ENCODE assay signal across 1 cellular context in the genomic region with DNA sequence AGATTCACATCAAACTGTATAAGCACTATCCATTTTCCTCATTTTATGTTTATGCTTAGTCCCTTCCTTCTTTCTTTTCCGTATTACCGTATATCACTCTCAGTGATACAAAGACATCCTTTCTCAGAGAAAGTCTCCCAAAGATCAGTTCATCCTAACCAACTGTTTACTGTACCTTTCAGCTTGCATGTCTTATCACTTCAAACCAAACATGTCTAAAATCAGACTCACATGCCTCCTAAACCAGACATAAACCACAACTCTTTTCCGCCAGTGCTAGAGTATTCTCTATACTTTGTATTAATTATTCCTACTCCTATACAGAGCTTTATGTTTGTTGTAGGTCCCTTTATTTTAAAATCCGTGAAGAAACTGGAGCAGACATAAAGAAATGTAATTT.
TF ChIP-seq lines count a peak whose summit lies in the region.

No MANE protein-coding gene starts in this region.

TF ChIP-seq in IMR-90, 13 proteins besides CTCF, POLR2A, EP300 and RAD21:
- TF ChIP-seq, protein P1, sequence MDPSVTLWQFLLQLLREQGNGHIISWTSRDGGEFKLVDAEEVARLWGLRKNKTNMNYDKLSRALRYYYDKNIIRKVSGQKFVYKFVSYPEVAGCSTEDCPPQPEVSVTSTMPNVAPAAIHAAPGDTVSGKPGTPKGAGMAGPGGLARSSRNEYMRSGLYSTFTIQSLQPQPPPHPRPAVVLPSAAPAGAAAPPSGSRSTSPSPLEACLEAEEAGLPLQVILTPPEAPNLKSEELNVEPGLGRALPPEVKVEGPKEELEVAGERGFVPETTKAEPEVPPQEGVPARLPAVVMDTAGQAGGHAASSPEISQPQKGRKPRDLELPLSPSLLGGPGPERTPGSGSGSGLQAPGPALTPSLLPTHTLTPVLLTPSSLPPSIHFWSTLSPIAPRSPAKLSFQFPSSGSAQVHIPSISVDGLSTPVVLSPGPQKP (IDR thresholded peaks at IDR 0.05; ENCODE audit: borderline replicate concordance, low read depth, low read length) = no peak
- TF ChIP-seq NFE2L2 (IDR thresholded peaks at IDR 0.05; ENCODE audit: low read depth, low read length) = no peak
- TF ChIP-seq, protein P2, sequence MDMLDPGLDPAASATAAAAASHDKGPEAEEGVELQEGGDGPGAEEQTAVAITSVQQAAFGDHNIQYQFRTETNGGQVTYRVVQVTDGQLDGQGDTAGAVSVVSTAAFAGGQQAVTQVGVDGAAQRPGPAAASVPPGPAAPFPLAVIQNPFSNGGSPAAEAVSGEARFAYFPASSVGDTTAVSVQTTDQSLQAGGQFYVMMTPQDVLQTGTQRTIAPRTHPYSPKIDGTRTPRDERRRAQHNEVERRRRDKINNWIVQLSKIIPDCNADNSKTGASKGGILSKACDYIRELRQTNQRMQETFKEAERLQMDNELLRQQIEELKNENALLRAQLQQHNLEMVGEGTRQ (IDR thresholded peaks at IDR 0.05; ENCODE audit: low read depth, low read length) = no peak
- no peak for TF ChIP-seq RCOR1 (IDR thresholded peaks at IDR 0.05; ENCODE audit: insufficient replicate concordance, low read length)
- no peak for TF ChIP-seq FOS (IDR thresholded peaks at IDR 0.05; ENCODE audit: low read depth, low read length)
- no peak for TF ChIP-seq CEBPB (IDR thresholded peaks at IDR 0.05; ENCODE audit: low read depth, low read length)
- TF ChIP-seq SMC3 (IDR thresholded peaks at IDR 0.05; ENCODE audit: low read depth, low read length) = no peak
- TF ChIP-seq RFX5 (IDR thresholded peaks at IDR 0.05; ENCODE audit: low read depth, low read length) = no peak
- no peak for TF ChIP-seq CHD1 (IDR thresholded peaks at IDR 0.05; ENCODE audit: low read depth, low read length)
- TF ChIP-seq MAZ (IDR thresholded peaks at IDR 0.05; ENCODE audit: borderline replicate concordance, low read depth, low read length) = no peak
- no peak for TF ChIP-seq BHLHE40 (IDR thresholded peaks at IDR 0.05; ENCODE audit: low read depth, low read length)
- no peak for TF ChIP-seq MAFK (IDR thresholded peaks at IDR 0.05; ENCODE audit: low read depth, low read length)
- no peak for TF ChIP-seq MXI1 (IDR thresholded peaks at IDR 0.05; ENCODE audit: borderline replicate concordance, low read depth, low read length)
